17 cellular contexts compared by ENCODE assay signal in genomic region chr13:100298116-100298681, GRCh38.
"Had no signal": no experiment of that assay in that cellular context is flagged by ENCODE, and none has a peak within 500 bp of the region (broad histone marks: within the 10 kb centered on the region; RNA-seq: fewer than 3 reads in every experiment).

No MANE protein-coding gene starts in this region.

- FAIRE-seq: small intestine had no signal

- H3K4me3 Mint-ChIP-seq: activated CD8-positive, alpha-beta memory T cell treated with anti-CD3 and anti-CD28 coated beads, Interleukin-2, amount 10 ng/mL, durations not matched to agents 7 days and 5 days; activated naive CD4-positive, alpha-beta T cell treated with anti-CD3 and anti-CD28 coated beads, Interleukin-2, amount 50 U/mL, for 24 hours; immature natural killer cell; natural killer cell treated with Interleukin-12 subunit alpha and Interleukin-12 subunit beta and Interleukin-15 and Interleukin-18, amount 100 ng/mL, for 72 hours had no signal

- H3K27me3 ChIP-seq: adrenal gland, cardiac muscle cell, esophagus muscularis mucosa, transverse colon, vagina had no signal

- H3K27ac Mint-ChIP-seq: activated CD8-positive, alpha-beta memory T cell treated with anti-CD3 and anti-CD28 coated beads, Interleukin-2, amount 10 ng/mL, durations not matched to agents 7 days and 5 days; activated naive CD4-positive, alpha-beta T cell treated with anti-CD3 and anti-CD28 coated beads, Interleukin-2, amount 50 U/mL, for 24 hours; activated T-helper 2 cell treated with anti-CD3 and anti-CD28 coated beads, Interferon-gamma antibody, Interleukin-2, Interleukin-4, amounts not matched to agents 10 μg/mL and 5 μg/mL and 100 μg/mL, durations not matched to agents 14 hours and 24 hours and 36 hours; natural killer cell treated with Interleukin-12 subunit alpha and Interleukin-12 subunit beta and Interleukin-15 and Interleukin-18, amount 100 ng/mL, for 72 hours had no signal

- ATAC-seq: activated CD8-positive, alpha-beta memory T cell treated with anti-CD3 and anti-CD28 coated beads, Interleukin-2, amount 10 ng/mL, durations not matched to agents 7 days and 5 days; natural killer cell treated with Interleukin-12 subunit alpha and Interleukin-12 subunit beta and Interleukin-15 and Interleukin-18, amount 100 ng/mL, for 72 hours; stimulated activated naive CD8-positive, alpha-beta T cell treated with anti-CD3 and anti-CD28 coated beads, Interleukin-15, Interleukin-2, amounts not matched to agents 100 U/mL and 50 U/mL, for 24 hours had no signal

- H3K36me3 ChIP-seq: adrenal gland, cardiac muscle cell, transverse colon, vagina had no signal

- DNase-seq: activated CD4-positive, alpha-beta T cell treated with anti-CD3 and anti-CD28 coated beads for 1 hour; activated CD4-positive, alpha-beta T cell treated with anti-CD3 and anti-CD28 coated beads, Interleukin-2, amount 50 U/mL, for 48 hours; activated CD8-positive, alpha-beta memory T cell treated with anti-CD3 and anti-CD28 coated beads, Interleukin-2, amount 10 ng/mL, durations not matched to agents 7 days and 5 days; activated T-cell treated with anti-CD3 and anti-CD28 coated beads, Interleukin-2, amount 50 U/mL, for 1 hour; adrenal gland; immature natural killer cell; right cardiac atrium; small intestine; stimulated activated CD4-positive, alpha-beta T cell treated with anti-CD3 and anti-CD28 coated beads, Interleukin-4, amount 100 ng/mL, for 24 hours; stimulated activated naive CD8-positive, alpha-beta T cell treated with anti-CD3 and anti-CD28 coated beads, Interleukin-15, Interleukin-2, amounts not matched to agents 100 U/mL and 50 U/mL, for 24 hours; transverse colon had no signal

- H3K4me1 ChIP-seq: esophagus muscularis mucosa, transverse colon, vagina had no signal

- H3K36me3 Mint-ChIP-seq: natural killer cell treated with Interleukin-12 subunit alpha and Interleukin-12 subunit beta and Interleukin-15 and Interleukin-18, amount 100 ng/mL, for 72 hours had no signal

- H3K27ac ChIP-seq: adrenal gland, cardiac muscle cell, esophagus muscularis mucosa, transverse colon, vagina had no signal

- H3K4me3 ChIP-seq: adrenal gland, cardiac muscle cell, esophagus muscularis mucosa, transverse colon, vagina had no signal

- H3K27me3 Mint-ChIP-seq: activated CD8-positive, alpha-beta memory T cell treated with anti-CD3 and anti-CD28 coated beads, Interleukin-2, amount 10 ng/mL, durations not matched to agents 7 days and 5 days; activated naive CD4-positive, alpha-beta T cell treated with anti-CD3 and anti-CD28 coated beads, Interleukin-2, amount 50 U/mL, for 24 hours; natural killer cell treated with Interleukin-12 subunit alpha and Interleukin-12 subunit beta and Interleukin-15 and Interleukin-18, amount 100 ng/mL, for 72 hours had no signal

- H3K9me3 Mint-ChIP-seq: activated naive CD4-positive, alpha-beta T cell treated with anti-CD3 and anti-CD28 coated beads, Interleukin-2, amount 50 U/mL, for 24 hours; activated T-helper 2 cell treated with anti-CD3 and anti-CD28 coated beads, Interferon-gamma antibody, Interleukin-2, Interleukin-4, amounts not matched to agents 10 μg/mL and 5 μg/mL and 100 μg/mL, durations not matched to agents 14 hours and 24 hours and 36 hours; immature natural killer cell; natural killer cell treated with Interleukin-12 subunit alpha and Interleukin-12 subunit beta and Interleukin-15 and Interleukin-18, amount 100 ng/mL, for 72 hours had no signal

- H3K9me3 ChIP-seq: adrenal gland, esophagus muscularis mucosa, transverse colon, vagina had no signal

- H3K4me1 Mint-ChIP-seq: activated CD8-positive, alpha-beta memory T cell treated with anti-CD3 and anti-CD28 coated beads, Interleukin-2, amount 10 ng/mL, durations not matched to agents 7 days and 5 days; activated naive CD4-positive, alpha-beta T cell treated with anti-CD3 and anti-CD28 coated beads, Interleukin-2, amount 50 U/mL, for 24 hours had no signal
